In genomic region chr9:93087971-93088655, GRCh38 we compare ENCODE assay signal across 17 cellular contexts. TPM values are rescaled to one million over a fixed set of nuclear protein-coding genes. Genes with fewer than 3 reads are reported as not detected.
A peak's percentile ranks its signal among the peaks of the same experiment; 100 is the strongest.
DNase-seq lines count a peak whose midpoint lies in the region; ATAC-seq and TF ChIP-seq lines count a peak whose summit lies in the region.
"Had no signal": no experiment of that assay in that cellular context is flagged by ENCODE, and none has a peak within 500 bp of the region (broad histone marks: within the 10 kb centered on the region; RNA-seq: fewer than 3 reads in every experiment).

No MANE protein-coding gene starts in this region.

- H3K27ac ChIP-seq in testis, result no peak overlapping the region

- peaks cover 49% of the 10 kb centered on the region for H3K4me1 Mint-ChIP-seq in activated naive CD4-positive, alpha-beta T cell treated with anti-CD3 and anti-CD28 coated beads, Interleukin-2, amount 50 U/mL, for 24 hours
- H3K4me1 Mint-ChIP-seq in activated CD8-positive, alpha-beta T cell treated with anti-CD3 and anti-CD28 coated beads for 36 hours (ENCODE audit: low read depth), result peaks cover 58% of the 10 kb centered on the region

- H3K4me3 Mint-ChIP-seq in activated naive CD4-positive, alpha-beta T cell treated with anti-CD3 and anti-CD28 coated beads, Interleukin-2, amount 50 U/mL, for 24 hours, result no peak overlapping the region
- H3K4me3 Mint-ChIP-seq in activated CD8-positive, alpha-beta T cell treated with anti-CD3 and anti-CD28 coated beads for 36 hours, result no peak overlapping the region

- no peaks in the 10 kb centered on the region for H3K27me3 ChIP-seq in testis

- POLR2A ChIA-PET in activated CD8-positive, alpha-beta T cell treated with anti-CD3 and anti-CD28 coated beads for 36 hours (lab: Charles Lee), result interaction anchor here (0.6 to 1.5 kb wide), 5 partner anchors 9 to 122 kb away, joined by 3 to 6 read pairs (median 4); no protein-coding TSS in a partner anchor

- no peak for TF ChIP-seq POLR2A in testis (IDR thresholded peaks at IDR 0.05)

- no peak for DNase-seq in activated naive CD4-positive, alpha-beta T cell treated with Interleukin-2 at 50 U/mL for 16 hours
- DNase-seq in activated CD8-positive, alpha-beta T cell treated with anti-CD3 and anti-CD28 coated beads for 36 hours, result no peak
- DNase-seq in left lobe of liver (ENCODE audit: low spot score), result peak; percentile 32
- peak; percentile 4 for DNase-seq in testis
- DNase-seq in DMS 273 (lab: John Stamatoyannopoulos, UW; ENCODE audit: unreplicated experiment), result no peak
- DNase-seq: DMS 273 treated with DMSO at 0.1 percent for 48 hours; IMR-90; mammary epithelial cell; NCI-H2081; NCI-H524 treated with DMSO at 0.1 percent for 48 hours; nucleus accumbens; OCI-M1; stimulated activated naive CD4-positive, alpha-beta T cell treated with Interleukin-2 at 50 U/mL for 16 hours had no signal

- H3K27ac Mint-ChIP-seq in activated naive CD4-positive, alpha-beta T cell treated with anti-CD3 and anti-CD28 coated beads, Interleukin-2, amount 50 U/mL, for 24 hours, result peak overlapping the region; percentile 87
- peak overlapping the region; percentile 50 for H3K27ac Mint-ChIP-seq in activated CD8-positive, alpha-beta T cell treated with anti-CD3 and anti-CD28 coated beads for 36 hours

- no peaks in the 10 kb centered on the region for H3K36me3 ChIP-seq in testis (ENCODE audit: low read depth, missing control alignments)

- 95% methylated on average over 12 of the region's 12 CpGs for WGBS in testis, 2 donors

- H3K27me3 Mint-ChIP-seq in activated naive CD4-positive, alpha-beta T cell treated with anti-CD3 and anti-CD28 coated beads, Interleukin-2, amount 50 U/mL, for 24 hours, result no peaks in the 10 kb centered on the region
- no peaks in the 10 kb centered on the region for H3K27me3 Mint-ChIP-seq in activated CD8-positive, alpha-beta T cell treated with anti-CD3 and anti-CD28 coated beads for 36 hours

- intact Hi-C loops in activated CD8-positive, alpha-beta T cell treated with anti-CD3 and anti-CD28 coated beads for 36 hours (cut with micrococcal nuclease), result no loop called here
- intact Hi-C loops in testis (cut with DNase I; ENCODE audit: low total_unique reads), result no loop called here

- H3K9me3 ChIP-seq in testis, result no peaks in the 10 kb centered on the region

- peaks cover 22% of the 10 kb centered on the region for H3K36me3 Mint-ChIP-seq in activated naive CD4-positive, alpha-beta T cell treated with anti-CD3 and anti-CD28 coated beads, Interleukin-2, amount 50 U/mL, for 24 hours
- H3K36me3 Mint-ChIP-seq in activated CD8-positive, alpha-beta T cell treated with anti-CD3 and anti-CD28 coated beads for 36 hours (ENCODE audit: low read depth), result peaks cover 57% of the 10 kb centered on the region

- H3K9me3 Mint-ChIP-seq in activated naive CD4-positive, alpha-beta T cell treated with anti-CD3 and anti-CD28 coated beads, Interleukin-2, amount 50 U/mL, for 24 hours, result peaks cover 4% of the 10 kb centered on the region
- H3K9me3 Mint-ChIP-seq in activated CD8-positive, alpha-beta T cell treated with anti-CD3 and anti-CD28 coated beads for 36 hours, result peaks cover 25% of the 10 kb centered on the region

- CTCF ChIA-PET in activated CD8-positive, alpha-beta T cell treated with anti-CD3 and anti-CD28 coated beads for 36 hours (lab: Charles Lee), result interaction anchor here (1.4 to 1.5 kb wide), 2 partner anchors 9 to 23 kb away, joined by 3 to 5 read pairs; no protein-coding TSS in a partner anchor

- peaks cover 5% of the 10 kb centered on the region for H3K4me1 ChIP-seq in testis

- H3K4me3 ChIP-seq in testis, result no peak overlapping the region
- H3K4me3 ChIP-seq: smooth muscle cell had no signal

- no peak for ATAC-seq in activated CD8-positive, alpha-beta T cell treated with anti-CD3 and anti-CD28 coated beads for 36 hours
- ATAC-seq in left lobe of liver, result no peak
- ATAC-seq in GM21737 (IDR thresholded peaks at IDR 0.05; ENCODE audit: unreplicated experiment), result no peak
- ATAC-seq in activated CD4-positive, CD25-positive, alpha-beta regulatory T cell treated with anti-CD3 and anti-CD28 coated beads, Interleukin-2, amount 50 U/mL, for 24 hours, result no peak

- TF ChIP-seq CTCF in activated CD8-positive, alpha-beta T cell treated with anti-CD3 and anti-CD28 coated beads for 36 hours (IDR thresholded peaks at IDR 0.05), result no peak
- TF ChIP-seq CTCF in testis (IDR thresholded peaks at IDR 0.05), result no peak

RNA-seq across cellular contexts. Expression of gene CARD19, which starts 7.9 kb away (rescaled TPM):
- total RNA-seq in activated CD8-positive, alpha-beta T cell treated with anti-CD3 and anti-CD28 coated beads for 36 hours, result 10 to 100 TPM; 42.9 to 43.4 TPM
- total RNA-seq in left lobe of liver (8.5 TPM), testis (100 to 1,000 TPM; 138 to 147 TPM)
- 99.4 TPM for polyA plus RNA-seq in testis (ENCODE audit: insufficient read depth, low read depth, low replicate concordance)

RNA-seq across cellular contexts. Expression of gene SUSD3, which starts 29.6 kb away (rescaled TPM):
- total RNA-seq in activated CD8-positive, alpha-beta T cell treated with anti-CD3 and anti-CD28 coated beads for 36 hours, result 10 to 100 TPM; 34.6 to 36.7 TPM
- 49.7 TPM for total RNA-seq in left lobe of liver
- 100 to 1,000 TPM; 282 to 537 TPM for total RNA-seq in testis
- polyA plus RNA-seq in testis (ENCODE audit: insufficient read depth, low read depth, low replicate concordance), result 172 TPM
- total RNA-seq: smooth muscle cell had no signal

RNA-seq across cellular contexts. Expression of gene NINJ1, which starts 45.9 kb away (rescaled TPM):
- total RNA-seq in activated CD8-positive, alpha-beta T cell treated with anti-CD3 and anti-CD28 coated beads for 36 hours, result 100 to 1,000 TPM; 118 to 120 TPM
- total RNA-seq in left lobe of liver (53.3 TPM), testis (100 to 1,000 TPM; 148 to 152 TPM)
- 99.3 TPM for polyA plus RNA-seq in testis (ENCODE audit: insufficient read depth, low read depth, low replicate concordance)

Comparison
In these comparisons a context has a peak if more than half of its experiments do, and no peak if none do; other contexts are left out.
1. DNase-seq: peak in left lobe of liver (single experiment) and testis (single experiment); none in activated naive CD4-positive, alpha-beta T cell treated with Interleukin-2 at 50 U/mL for 16 hours (single experiment), activated CD8-positive, alpha-beta T cell treated with anti-CD3 and anti-CD28 coated beads for 36 hours (single experiment) and DMS 273 (single experiment).